ENCODE assay signal across 8 cellular contexts in genomic region chr16:74984194-74984669, GRCh38. TPM values are rescaled to one million over a fixed set of nuclear protein-coding genes. Genes with fewer than 3 reads are reported as not detected.
DNase-seq lines count a peak whose midpoint lies in the region; ATAC-seq lines count a peak whose summit lies in the region.

No MANE protein-coding gene starts in this region.

- H3K27me3 ChIP-seq in duodenal mucosa (ENCODE audit: control insufficient read depth in 1 of 2, insufficient read depth in 2 of 2, low read length in 2 of 2) = no peaks in the 10 kb centered on the region

- no peaks in the 10 kb centered on the region for H3K36me3 ChIP-seq in duodenal mucosa (ENCODE audit: control insufficient read depth in 1 of 2, insufficient read depth in 2 of 2, low read length in 2 of 2)

- DNase-seq in SKM-1 treated with dmso at 0.1 percent for 144 hours (lab: John Stamatoyannopoulos, UW; ENCODE audit: unreplicated experiment) (peak; percentile 18), SKM-1 (lab: John Stamatoyannopoulos, UW; ENCODE audit: unreplicated experiment) (no peak), myocyte (ENCODE audit: low read depth) (peak; percentile 15), COR-L47 (lab: John Stamatoyannopoulos, UW) (no peak)

- peak overlapping the region; percentile 81 for H3K27ac Mint-ChIP-seq in T-helper 1 cell treated with Interleukin-12 subunit alpha and Interleukin-12 subunit beta and Interleukin-4 antibody, amounts not matched to agents 30 μg/mL and 1 μg/mL, for 36 hours

- peak overlapping the region; percentile 96 for H3K4me3 Mint-ChIP-seq in T-helper 1 cell treated with Interleukin-12 subunit alpha and Interleukin-12 subunit beta and Interleukin-4 antibody, amounts not matched to agents 30 μg/mL and 1 μg/mL, for 36 hours

- no peaks in the 10 kb centered on the region for H3K27me3 Mint-ChIP-seq in T-helper 1 cell treated with Interleukin-12 subunit alpha and Interleukin-12 subunit beta and Interleukin-4 antibody, amounts not matched to agents 30 μg/mL and 1 μg/mL, for 36 hours (ENCODE audit: low read depth)

- peak overlapping the region; percentile 94 to 97 for H3K9ac ChIP-seq in duodenal mucosa (ENCODE audit: low read depth in 1 of 2, low read length in 2 of 2)

- ATAC-seq in HG02840 (IDR thresholded peaks at IDR 0.05; ENCODE audit: low FRiP score, unreplicated experiment) (no peak), HG03045 (IDR thresholded peaks at IDR 0.05; ENCODE audit: unreplicated experiment) (no peak)

- H3K4me1 Mint-ChIP-seq in T-helper 1 cell treated with Interleukin-12 subunit alpha and Interleukin-12 subunit beta and Interleukin-4 antibody, amounts not matched to agents 30 μg/mL and 1 μg/mL, for 36 hours (ENCODE audit: low read depth) = peaks cover 10% of the 10 kb centered on the region

- peaks cover 0 to 4% of the 10 kb centered on the region in 2 donors for H3K4me1 ChIP-seq in duodenal mucosa (ENCODE audit: control insufficient read depth in 1 of 2, insufficient read depth in 2 of 2, low read length in 2 of 2)

- H3K9me3 Mint-ChIP-seq in T-helper 1 cell treated with Interleukin-12 subunit alpha and Interleukin-12 subunit beta and Interleukin-4 antibody, amounts not matched to agents 30 μg/mL and 1 μg/mL, for 36 hours = no peaks in the 10 kb centered on the region

- H3K4me3 ChIP-seq in duodenal mucosa (ENCODE audit: low read depth in 1 of 2, low read length in 2 of 2) = peak overlapping the region; percentile 100

- H3K27ac ChIP-seq in duodenal mucosa (ENCODE audit: low read depth, low read length) = peak overlapping the region; percentile 13

- no peaks in the 10 kb centered on the region for H3K9me3 ChIP-seq in duodenal mucosa (ENCODE audit: control insufficient read depth in 1 of 2, low read length in 2 of 2)

- peaks cover 2% of the 10 kb centered on the region for H3K36me3 Mint-ChIP-seq in T-helper 1 cell treated with Interleukin-12 subunit alpha and Interleukin-12 subunit beta and Interleukin-4 antibody, amounts not matched to agents 30 μg/mL and 1 μg/mL, for 36 hours (ENCODE audit: low read depth)

RNA-seq across cellular contexts. Expression of gene WDR59, which starts 0.7 kb away (rescaled TPM):
- total RNA-seq in myocyte = 14.8 and 15.4 TPM in 2 replicates
- polyA plus RNA-seq in myocyte (2012) = 27.8 TPM

RNA-seq across cellular contexts. Expression of gene ZNRF1, which starts 14.6 kb away (rescaled TPM):
- 71.1 and 82.3 TPM in 2 replicates for total RNA-seq in myocyte
- polyA plus RNA-seq in myocyte (2012) = 28.5 TPM

Comparison
In these comparisons a context has a peak if more than half of its experiments do, and no peak if none do; other contexts are left out.
1. DNase-seq: peak in SKM-1 treated with dmso at 0.1 percent for 144 hours (single experiment) and myocyte (single experiment); none in SKM-1 (single experiment) and COR-L47 (single experiment).